8 cellular contexts compared by ENCODE assay signal in genomic region chr19:52897149-52897935, GRCh38. TPM values are rescaled to one million over a fixed set of nuclear protein-coding genes. Genes with fewer than 3 reads are reported as not detected.
DNase-seq lines count a peak whose midpoint lies in the region; ATAC-seq and TF ChIP-seq lines count a peak whose summit lies in the region.

Gene ZNF320, minus strand, starts transcription at chr19:52897635. Its CDS starts 7,380 bp downstream, at chr19:52890255.

- H3K27me3 ChIP-seq in effector memory CD4-positive, alpha-beta T cell (replicated peaks; ENCODE audit: control insufficient read depth, insufficient read depth, low read length, poor library complexity, severe bottlenecking), result no peaks in the 10 kb centered on the region

- POLR2A ChIA-PET in AG04449 (lab: Yijun Ruan, JAX), result interaction anchor here (0.6 kb wide), 1 partner anchor 383 kb away, joined by 3 read pairs; no protein-coding TSS in a partner anchor

- no peaks in the 10 kb centered on the region for H3K36me3 ChIP-seq in effector memory CD4-positive, alpha-beta T cell (ENCODE audit: control insufficient read depth, insufficient read depth, low read length)

- DNase-seq in AG04449 (ENCODE audit: low read depth, low spot score), result peak; percentile 49
- peak; percentile 7 for DNase-seq in NCI-H510A treated with DMSO at 0.1 percent for 48 hours (lab: John Stamatoyannopoulos, UW)
- DNase-seq in activated CD8-positive, alpha-beta memory T cell treated with anti-CD3 and anti-CD28 coated beads for 24 hours, result peak; percentile 96
- peak; percentile 82 to 91 (median 85) for DNase-seq in effector memory CD4-positive, alpha-beta T cell
- peak; percentile 98 for DNase-seq in mesenteric fat pad (ENCODE audit: low spot score)
- DNase-seq in stimulated activated CD8-positive, alpha-beta memory T cell treated with anti-CD3 and anti-CD28 coated beads, Interleukin-15, amount 100 ng/mL, for 1 hour (ENCODE audit: low read depth), result peak; percentile 74

- peak within 1 kb of the TSS; percentile 89 for H3K4me3 ChIP-seq in AG04449 (ENCODE audit: low read depth, low read length)
- H3K4me3 ChIP-seq in effector memory CD4-positive, alpha-beta T cell (ENCODE audit: insufficient read depth, low read depth, low read length, poor library complexity, severe bottlenecking), result peak within 1 kb of the TSS; percentile 80

- peak within 1 kb of the TSS; percentile 59 for H3K27ac ChIP-seq in effector memory CD4-positive, alpha-beta T cell (ENCODE audit: insufficient read depth, low read length, poor library complexity, severe bottlenecking)

- TF ChIP-seq CTCF in AG04449 (IDR thresholded peaks at IDR 0.05; ENCODE audit: insufficient read depth, low read length, missing control alignments), result no peak

- peak; percentile 84 for ATAC-seq in GM18870 (IDR thresholded peaks at IDR 0.05; ENCODE audit: unreplicated experiment)
- peak; percentile 98 for ATAC-seq in HG03139 (IDR thresholded peaks at IDR 0.05; ENCODE audit: unreplicated experiment)

- H3K4me1 ChIP-seq in effector memory CD4-positive, alpha-beta T cell (ENCODE audit: control insufficient read depth, insufficient read depth, low read length, poor library complexity, severe bottlenecking), result peaks cover 10% of the 10 kb centered on the region

- CTCF ChIA-PET in AG04449 (lab: Yijun Ruan, JAX), result interaction anchor here (0.7 to 1.5 kb wide), 2 partner anchors 11 to 97 kb away, joined by 3 to 4 read pairs; no protein-coding TSS in a partner anchor

- no peaks in the 10 kb centered on the region for H3K9me3 ChIP-seq in effector memory CD4-positive, alpha-beta T cell (ENCODE audit: control insufficient read depth, low read length)

RNA-seq across cellular contexts. Expression of gene ZNF320, which starts in this region (rescaled TPM):
- 9.3 TPM for total RNA-seq in mesenteric fat pad

Comparison
In these comparisons a context has a peak if more than half of its experiments do, and no peak if none do; other contexts are left out.
1. Peak in every context shown above with its lines: DNase-seq, ATAC-seq, H3K4me3 ChIP-seq and H3K27ac ChIP-seq.
2. DNase-seq: peak in every context shown above with its lines; median percentile 98 in mesenteric fat pad; 96 in activated CD8-positive, alpha-beta memory T cell treated with anti-CD3 and anti-CD28 coated beads for 24 hours; 85 in effector memory CD4-positive, alpha-beta T cell; 74 in stimulated activated CD8-positive, alpha-beta memory T cell treated with anti-CD3 and anti-CD28 coated beads, Interleukin-15, amount 100 ng/mL, for 1 hour; 49 in AG04449; 7 in NCI-H510A treated with DMSO at 0.1 percent for 48 hours.